ENCODE assay signal across 25 cellular contexts in genomic region chr3:133522036-133522435, GRCh38.
"Had no signal": no experiment of that assay in that cellular context is flagged by ENCODE, and none has a peak within 500 bp of the region (broad histone marks: within the 10 kb centered on the region; RNA-seq: fewer than 3 reads in every experiment).

No MANE protein-coding gene starts in this region.

- ATAC-seq: activated CD4-positive, CD25-positive, alpha-beta regulatory T cell treated with anti-CD3 and anti-CD28 coated beads, Interleukin-2, amount 50 U/mL, for 24 hours; activated T-cell treated with anti-CD3 and anti-CD28 coated beads, Interleukin-2, amount 50 U/mL, for 72 hours; gastroesophageal sphincter; natural killer cell; stimulated activated naive CD8-positive, alpha-beta T cell treated with anti-CD3 and anti-CD28 coated beads, Interleukin-15, amount 100 ng/mL, for 72 hours had no signal

- H3K27ac ChIP-seq: breast epithelium, coronary artery, gastroesophageal sphincter, left ventricle myocardium inferior, prostate gland, spleen, tibial artery, VCaP had no signal

- H3K9me3 ChIP-seq: breast epithelium, gastroesophageal sphincter, left ventricle myocardium inferior, prostate gland, spleen, tibial artery had no signal

- DNase-seq: activated CD4-positive, alpha-beta memory T cell treated with anti-CD3 and anti-CD28 coated beads, Interleukin-2, amount 10 ng/mL, durations not matched to agents 7 days and 5 days; activated CD4-positive, alpha-beta T cell treated with anti-CD3 and anti-CD28 coated beads, Interleukin-2, amount 10 ng/mL, durations not matched to agents 24 days and 14 days; activated effector memory CD4-positive, alpha-beta T cell treated with Interleukin-2 at 50 U/mL for 16 hours; activated naive CD4-positive, alpha-beta T cell treated with anti-CD3 and anti-CD28 coated beads for 36 hours; activated naive CD8-positive, alpha-beta T cell treated with anti-CD3 and anti-CD28 coated beads, Interleukin-2, amount 10 ng/mL, durations not matched to agents 7 days and 5 days; activated T-cell treated with anti-CD3 and anti-CD28 coated beads, Interleukin-2, amount 50 U/mL, for 72 hours; amniotic stem cell; cerebellar nuclear complex; endodermal cell; head of caudate nucleus; hypothalamus; left ventricle myocardium inferior; mammary epithelial cell; midbrain; natural killer cell; spleen; stimulated activated CD4-positive, alpha-beta T cell treated with anti-CD3 and anti-CD28 coated beads, Interleukin-4, amount 100 ng/mL, for 4 hours; stimulated activated naive CD8-positive, alpha-beta T cell treated with anti-CD3 and anti-CD28 coated beads, Interleukin-15, amount 100 ng/mL, for 72 hours; tibial artery had no signal

- H3K36me3 ChIP-seq: breast epithelium, gastroesophageal sphincter, left ventricle myocardium inferior, prostate gland, spleen, tibial artery had no signal

- H3K27me3 ChIP-seq: breast epithelium, gastroesophageal sphincter, spleen, tibial artery had no signal

- H3K4me3 ChIP-seq: breast epithelium, coronary artery, gastroesophageal sphincter, left ventricle myocardium inferior, prostate gland, spleen, tibial artery had no signal

- H3K4me1 ChIP-seq: breast epithelium, gastroesophageal sphincter, left ventricle myocardium inferior, prostate gland, tibial artery had no signal
